In genomic region chr14:24160850-24161804, GRCh38 we compare ENCODE assay signal across 8 cellular contexts. TPM values are rescaled to one million over a fixed set of nuclear protein-coding genes. Genes with fewer than 3 reads are reported as not detected.
A peak's percentile ranks its signal among the peaks of the same experiment; 100 is the strongest.
DNase-seq lines count a peak whose midpoint lies in the region; ATAC-seq and TF ChIP-seq lines count a peak whose summit lies in the region.

A gene with protein sequence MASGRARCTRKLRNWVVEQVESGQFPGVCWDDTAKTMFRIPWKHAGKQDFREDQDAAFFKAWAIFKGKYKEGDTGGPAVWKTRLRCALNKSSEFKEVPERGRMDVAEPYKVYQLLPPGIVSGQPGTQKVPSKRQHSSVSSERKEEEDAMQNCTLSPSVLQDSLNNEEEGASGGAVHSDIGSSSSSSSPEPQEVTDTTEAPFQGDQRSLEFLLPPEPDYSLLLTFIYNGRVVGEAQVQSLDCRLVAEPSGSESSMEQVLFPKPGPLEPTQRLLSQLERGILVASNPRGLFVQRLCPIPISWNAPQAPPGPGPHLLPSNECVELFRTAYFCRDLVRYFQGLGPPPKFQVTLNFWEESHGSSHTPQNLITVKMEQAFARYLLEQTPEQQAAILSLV (plus strand): TSS chr14:24161265. CDS start chr14:24162145, 880 bp downstream.

- H4K20me1 ChIP-seq in PC-3 (ENCODE audit: low read length), result no peaks in the 10 kb centered on the region

- H3K27ac ChIP-seq in PC-3 (ENCODE audit: low read length) (peak within 1 kb of the TSS; percentile 11), mucosa of rectum (ENCODE audit: low read depth in 2 of 2, low read length in 2 of 2) (peak within 1 kb of the TSS; percentile 95 to 97)

- H3K9ac ChIP-seq in PC-3 (ENCODE audit: low read length), result peak within 1 kb of the TSS; percentile 46
- peak within 1 kb of the TSS; percentile 94 to 100 for H3K9ac ChIP-seq in mucosa of rectum (ENCODE audit: low read depth in 1 of 2, low read length in 2 of 2)

- intact Hi-C loops in PC-3 (cut with micrococcal nuclease), result loop anchor here (1.0 to 2.0 kb wide), 2 partner anchors 47 to 102 kb away; partner anchors contain the start of genes DCAF11 and NRL

- H3K79me2 ChIP-seq in PC-3 (ENCODE audit: low read length), result no peaks in the 10 kb centered on the region

- POLR2A ChIA-PET in PC-3 (lab: Charles Lee; ENCODE audit: unreplicated experiment), result interaction anchor here (0.9 to 1.1 kb wide), 2 partner anchors 20 to 67 kb away, joined by 4 to 5 read pairs; partner anchors contain the start of gene EMC9

- H3K4me1 ChIP-seq in PC-3 (ENCODE audit: insufficient read depth, low read length) (peaks cover 13% of the 10 kb centered on the region), mucosa of rectum (ENCODE audit: control insufficient read depth in 2 of 2, insufficient read depth in 2 of 2, low read length in 2 of 2) (peaks cover 16 to 19% of the 10 kb centered on the region in 2 donors)

- no peaks in the 10 kb centered on the region for H3F3A ChIP-seq in PC-3 (ENCODE audit: low read length, unreplicated experiment)

- TSS peak; percentile 84 for BruUV-seq in PC-3 (replicated peaks; lab: Mats Ljungman, UMichigan)

- CTCF ChIA-PET in PC-3 (lab: Charles Lee), result interaction anchor here (0.5 to 1.3 kb wide), 9 partner anchors 14 to 103 kb away, joined by 3 to 7 read pairs (median 4); partner anchors contain the start of genes DCAF11, NRL, PSME1 and RNF31

- H3K27me3 ChIP-seq in PC-3 (ENCODE audit: low read length) (no peaks in the 10 kb centered on the region), mucosa of rectum (ENCODE audit: control insufficient read depth in 2 of 2, insufficient read depth in 2 of 2, low read length in 2 of 2) (no peaks in the 10 kb centered on the region)

- peak within 1 kb of the TSS; percentile 67 for H3K4me3 ChIP-seq in Jurkat, Clone E6-1 (ENCODE audit: low read length)
- H3K4me3 ChIP-seq in PC-3 (ENCODE audit: low read length), result peak within 1 kb of the TSS; percentile 47
- H3K4me3 ChIP-seq in epithelial cell of proximal tubule (ENCODE audit: low read depth, low read length), result peak within 1 kb of the TSS; percentile 98
- H3K4me3 ChIP-seq in mucosa of rectum (ENCODE audit: low read length in 2 of 2), result peak within 1 kb of the TSS; percentile 88 to 99

- H3K9me2 ChIP-seq in PC-3 (replicated peaks; ENCODE audit: low read length), result no peaks in the 10 kb centered on the region

- DNase-seq in DMS79 (lab: John Stamatoyannopoulos, UW), result peak; percentile 93
- DNase-seq in Jurkat, Clone E6-1 (ENCODE audit: low read depth, low spot score), result peak; percentile 93
- DNase-seq in PC-3, result peak; percentile 97
- DNase-seq in activated T-cell treated with anti-CD3 and anti-CD28 coated beads for 48 hours (ENCODE audit: low read depth), result peak; percentile 96
- peak; percentile 67 for DNase-seq in epithelial cell of proximal tubule (ENCODE audit: low read depth)
- peak; percentile 100 for DNase-seq in stimulated activated CD8-positive, alpha-beta memory T cell treated with anti-CD3 and anti-CD28 coated beads, Interleukin-4, amount 100 ng/mL, for 48 hours

- peak within 1 kb of the TSS; percentile 30 for H2AFZ ChIP-seq in PC-3 (ENCODE audit: low read length)

- H3K9me3 ChIP-seq in PC-3 (ENCODE audit: low read length), result no peaks in the 10 kb centered on the region
- no peaks in the 10 kb centered on the region for H3K9me3 ChIP-seq in mucosa of rectum (ENCODE audit: control insufficient read depth in 2 of 2, low read length in 2 of 2)

- TF ChIP-seq CTCF in PC-3 (conservative IDR thresholded peaks at IDR 0.05; ENCODE audit: low read depth, low read length) (peak; percentile 96), epithelial cell of proximal tubule (conservative IDR thresholded peaks at IDR 0.05; ENCODE audit: low read depth, low read length) (peak; percentile 88)

- H3K36me3 ChIP-seq in PC-3 (ENCODE audit: low read depth, low read length) (peaks cover 23% of the 10 kb centered on the region), mucosa of rectum (ENCODE audit: control insufficient read depth in 2 of 2, insufficient read depth in 2 of 2, low read length in 2 of 2) (peaks cover 64 to 67% of the 10 kb centered on the region in 2 donors)

- ATAC-seq in GM21619 (IDR thresholded peaks at IDR 0.05; ENCODE audit: unreplicated experiment) (peak; percentile 73), PC-3 (peak; percentile 94)

- peak within 1 kb of the TSS; percentile 65 for H3K4me2 ChIP-seq in PC-3 (ENCODE audit: low read length)

RNA-seq across cellular contexts. Expression of the gene that starts here (rescaled TPM):
- 21.2 TPM for polyA plus RNA-seq in Jurkat, Clone E6-1 (2012; ENCODE audit: insufficient read depth, insufficient read length)
- 10.5 and 20.6 TPM in 2 replicates for total RNA-seq in PC-3 (2014; rRNA removed)
- total RNA-seq in epithelial cell of proximal tubule, result 26.8 and 45.1 TPM in 2 replicates

Comparison
In these comparisons a context has a peak if more than half of its experiments do, and no peak if none do; other contexts are left out.
1. Peak in every context shown above with its lines: DNase-seq, ATAC-seq, H3K4me3 ChIP-seq and H3K27ac ChIP-seq.
2. H3K4me3 ChIP-seq: peak in every context shown above with its lines; median percentile 98 in epithelial cell of proximal tubule; 94 in mucosa of rectum; 67 in Jurkat, Clone E6-1; 47 in PC-3.